30 cellular contexts compared by ENCODE assay signal in genomic region chr7:77691892-77692491, GRCh38. TPM values are rescaled to one million over a fixed set of nuclear protein-coding genes. Genes with fewer than 3 reads are reported as not detected.
DNase-seq lines count a peak whose midpoint lies in the region; ATAC-seq, FAIRE-seq and TF ChIP-seq lines count a peak whose summit lies in the region.
"Had no signal": no experiment of that assay in that cellular context is flagged by ENCODE, and none has a peak within 500 bp of the region (broad histone marks: within the 10 kb centered on the region; RNA-seq: fewer than 3 reads in every experiment).

No MANE protein-coding gene starts in this region.

- H3K36me3 Mint-ChIP-seq in glutamatergic neuron (ENCODE audit: unreplicated experiment) = no peaks in the 10 kb centered on the region

- no peak overlapping the region for H3K27ac Mint-ChIP-seq in glutamatergic neuron (ENCODE audit: unreplicated experiment)
- H3K27ac Mint-ChIP-seq: activated CD4-positive, alpha-beta memory T cell treated with anti-CD3 and anti-CD28 coated beads, Interleukin-2, amount 10 ng/mL, durations not matched to agents 7 days and 5 days; activated naive CD4-positive, alpha-beta T cell treated with anti-CD3 and anti-CD28 coated beads, Interleukin-2, amount 10 ng/mL, durations not matched to agents 7 days and 5 days; T-helper 2 cell treated with Interferon-gamma antibody and Interleukin-4, amounts not matched to agents 5 μg/mL and 100 μg/mL, for 36 hours had no signal

- peaks cover 39% of the 10 kb centered on the region for H3K4me1 ChIP-seq in mucosa of stomach (ENCODE audit: control insufficient read depth, insufficient read depth, low read length)

- no peaks in the 10 kb centered on the region for H3K36me3 ChIP-seq in mucosa of stomach (ENCODE audit: control insufficient read depth, insufficient read depth, low read length)
- H3K36me3 ChIP-seq: adrenal gland, left ventricle myocardium inferior, thoracic aorta, vagina had no signal

- no peak for TF ChIP-seq CTCF in 22Rv1 (IDR thresholded peaks at IDR 0.05)
- TF ChIP-seq CTCF in glutamatergic neuron (IDR thresholded peaks at IDR 0.05; ENCODE audit: partially characterized antibody, unreplicated experiment) = no peak

- H3K9ac ChIP-seq in mucosa of stomach (ENCODE audit: low read length) = peak overlapping the region; percentile 50

- TF ChIP-seq POLR2A in GM12891 (IDR thresholded peaks at IDR 0.05; ENCODE audit: low read depth, low read length) = no peak

- peak; percentile 52 for DNase-seq in LoVo (ENCODE audit: low spot score)
- DNase-seq in glutamatergic neuron = no peak
- DNase-seq in central memory CD4-positive, alpha-beta T cell = no peak
- DNase-seq in stimulated activated CD4-positive, alpha-beta T cell treated with anti-CD3 and anti-CD28 coated beads, Interleukin-1b, Interleukin-23, amount 100 ng/mL, for 48 hours = no peak
- no peak for DNase-seq in GM12891 (ENCODE audit: insufficient read length, low spot score)
- DNase-seq: activated CD4-positive, alpha-beta memory T cell treated with anti-CD3 and anti-CD28 coated beads, Interleukin-2, amount 10 ng/mL, durations not matched to agents 7 days and 5 days; activated CD8-positive, alpha-beta memory T cell treated with anti-CD3 and anti-CD28 coated beads, Interleukin-2, amount 50 U/mL, for 4 hours; activated naive CD4-positive, alpha-beta T cell treated with anti-CD3 and anti-CD28 coated beads, Interleukin-2, amount 10 ng/mL, durations not matched to agents 7 days and 5 days; adrenal gland; CD4-positive, CD25-positive, alpha-beta regulatory T cell; EL; left ventricle myocardium inferior; MM.1S; naive thymus-derived CD4-positive, alpha-beta T cell; NCI-H1105 treated with DMSO at 0.1 percent for 48 hours; NCI-H2081; NCI-H226; NCI-H774; stimulated activated naive CD8-positive, alpha-beta T cell treated with anti-CD3 and anti-CD28 coated beads, Interleukin-15, Interleukin-2, amounts not matched to agents 100 U/mL and 50 U/mL, for 24 hours had no signal

- no peak for FAIRE-seq in GM12891 (lab: Jason Lieb, UNC)
- FAIRE-seq: A204.1, GM18507, islet of Langerhans had no signal

- H3K27ac ChIP-seq in 22Rv1 = peak overlapping the region; percentile 41
- H3K27ac ChIP-seq: adrenal gland, epithelial cell of prostate, left ventricle myocardium inferior, thoracic aorta, vagina had no signal

- H3K9me3 ChIP-seq in mucosa of stomach (ENCODE audit: control insufficient read depth, low read length) = no peaks in the 10 kb centered on the region
- H3K9me3 ChIP-seq: adrenal gland, left ventricle myocardium inferior, thoracic aorta, vagina had no signal

- ATAC-seq in HG03175 (IDR thresholded peaks at IDR 0.05; ENCODE audit: unreplicated experiment) = no peak
- ATAC-seq: naive thymus-derived CD4-positive, alpha-beta T cell; stimulated activated naive CD8-positive, alpha-beta T cell treated with anti-CD3 and anti-CD28 coated beads, Interleukin-15, Interleukin-2, amounts not matched to agents 100 U/mL and 50 U/mL, for 24 hours had no signal

- peaks cover 3% of the 10 kb centered on the region for H3K27me3 Mint-ChIP-seq in glutamatergic neuron (ENCODE audit: unreplicated experiment)
- H3K27me3 Mint-ChIP-seq: activated CD4-positive, alpha-beta memory T cell treated with anti-CD3 and anti-CD28 coated beads, Interleukin-2, amount 10 ng/mL, durations not matched to agents 7 days and 5 days; activated naive CD4-positive, alpha-beta T cell treated with anti-CD3 and anti-CD28 coated beads, Interleukin-2, amount 10 ng/mL, durations not matched to agents 7 days and 5 days; CD4-positive, CD25-positive, alpha-beta regulatory T cell; naive thymus-derived CD4-positive, alpha-beta T cell had no signal

- peaks cover 13% of the 10 kb centered on the region for H3K4me1 Mint-ChIP-seq in glutamatergic neuron (ENCODE audit: low read depth, unreplicated experiment)

- peak overlapping the region; percentile 48 for H3K4me3 Mint-ChIP-seq in glutamatergic neuron (ENCODE audit: unreplicated experiment)
- H3K4me3 Mint-ChIP-seq: activated CD4-positive, alpha-beta memory T cell treated with anti-CD3 and anti-CD28 coated beads, Interleukin-2, amount 10 ng/mL, durations not matched to agents 7 days and 5 days; activated naive CD4-positive, alpha-beta T cell treated with anti-CD3 and anti-CD28 coated beads, Interleukin-2, amount 10 ng/mL, durations not matched to agents 7 days and 5 days; T-helper 2 cell treated with Interferon-gamma antibody and Interleukin-4, amounts not matched to agents 5 μg/mL and 100 μg/mL, for 36 hours had no signal

- peaks cover 5% of the 10 kb centered on the region for H3K9me3 Mint-ChIP-seq in glutamatergic neuron (ENCODE audit: unreplicated experiment)
- H3K9me3 Mint-ChIP-seq: activated CD4-positive, alpha-beta memory T cell treated with anti-CD3 and anti-CD28 coated beads, Interleukin-2, amount 10 ng/mL, durations not matched to agents 7 days and 5 days; activated naive CD4-positive, alpha-beta T cell treated with anti-CD3 and anti-CD28 coated beads, Interleukin-2, amount 10 ng/mL, durations not matched to agents 7 days and 5 days; CD4-positive, CD25-positive, alpha-beta regulatory T cell; T-helper 2 cell treated with Interferon-gamma antibody and Interleukin-4, amounts not matched to agents 5 μg/mL and 100 μg/mL, for 36 hours had no signal

- H3K27me3 ChIP-seq in mucosa of stomach (ENCODE audit: control insufficient read depth, insufficient read depth, low read length) = no peaks in the 10 kb centered on the region
- H3K27me3 ChIP-seq: adrenal gland, vagina had no signal

- H3K4me3 ChIP-seq in mucosa of stomach (ENCODE audit: low read length) = no peak overlapping the region
- H3K4me3 ChIP-seq: adrenal gland, left ventricle myocardium inferior, smooth muscle cell, thoracic aorta, vagina had no signal

TF ChIP-seq in GM12891, 5 proteins besides CTCF, POLR2A, EP300 and RAD21:
- TF ChIP-seq TAF1 (IDR thresholded peaks at IDR 0.05; ENCODE audit: low read depth, low read length) = no peak
- TF ChIP-seq PAX5 (IDR thresholded peaks at IDR 0.05; ENCODE audit: insufficient read depth, low read length, severe bottlenecking) = no peak
- TF ChIP-seq POU2F2 (IDR thresholded peaks at IDR 0.05; ENCODE audit: low read depth, low read length) = no peak
- no peak for TF ChIP-seq SPI1 (IDR thresholded peaks at IDR 0.05; ENCODE audit: low read depth, low read length)

RNA-seq across cellular contexts. Expression of gene RSBN1L, which starts 4.3 kb away (rescaled TPM):
- total RNA-seq in glutamatergic neuron (ENCODE audit: unreplicated experiment) = 27.0 TPM
- polyA plus RNA-seq in GM12891 (2012; ENCODE audit: low read depth, missing spikeins) = 6.6 TPM
